Comparison of ENCODE assay signal across 1 cellular context in the genomic region with DNA sequence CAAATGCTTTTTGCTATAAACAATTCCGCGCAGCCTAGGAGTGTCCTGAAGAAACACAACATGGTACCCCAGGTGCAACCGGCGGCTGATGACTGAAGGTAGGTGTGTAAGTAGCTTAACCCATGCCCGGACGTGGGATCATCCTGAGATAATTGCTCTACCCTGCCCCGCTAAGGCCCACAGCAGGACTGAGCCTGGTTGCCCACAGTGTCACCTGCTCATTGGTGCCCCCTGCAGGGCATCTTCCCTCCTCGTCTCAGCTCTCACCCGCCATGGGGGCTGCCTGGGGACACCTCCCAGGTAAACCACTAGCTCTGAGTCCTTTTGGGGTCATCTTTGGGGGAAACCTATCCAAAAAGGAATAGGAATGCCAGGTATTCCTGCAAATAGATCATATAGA.
TF ChIP-seq lines count a peak whose summit lies in the region.

No MANE protein-coding gene starts in this region.

TF ChIP-seq in HepG2, 621 proteins besides CTCF, POLR2A, EP300 and RAD21 (continued from another document):
- TF ChIP-seq, protein P1, sequence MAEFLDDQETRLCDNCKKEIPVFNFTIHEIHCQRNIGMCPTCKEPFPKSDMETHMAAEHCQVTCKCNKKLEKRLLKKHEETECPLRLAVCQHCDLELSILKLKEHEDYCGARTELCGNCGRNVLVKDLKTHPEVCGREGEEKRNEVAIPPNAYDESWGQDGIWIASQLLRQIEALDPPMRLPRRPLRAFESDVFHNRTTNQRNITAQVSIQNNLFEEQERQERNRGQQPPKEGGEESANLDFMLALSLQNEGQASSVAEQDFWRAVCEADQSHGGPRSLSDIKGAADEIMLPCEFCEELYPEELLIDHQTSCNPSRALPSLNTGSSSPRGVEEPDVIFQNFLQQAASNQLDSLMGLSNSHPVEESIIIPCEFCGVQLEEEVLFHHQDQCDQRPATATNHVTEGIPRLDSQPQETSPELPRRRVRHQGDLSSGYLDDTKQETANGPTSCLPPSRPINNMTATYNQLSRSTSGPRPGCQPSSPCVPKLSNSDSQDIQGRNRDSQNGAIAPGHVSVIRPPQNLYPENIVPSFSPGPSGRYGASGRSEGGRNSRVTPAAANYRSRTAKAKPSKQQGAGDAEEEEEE (CRISPR knock-in tag; IDR thresholded peaks at IDR 0.05; ENCODE audit: borderline replicate concordance), result no peak
- TF ChIP-seq WIZ (CRISPR knock-in tag; IDR thresholded peaks at IDR 0.05) (no peak), KMT2B (CRISPR knock-in tag; IDR thresholded peaks at IDR 0.05) (no peak), STAG1 (CRISPR knock-in tag; IDR thresholded peaks at IDR 0.05) (peak; percentile 80), MED8 (CRISPR knock-in tag; IDR thresholded peaks at IDR 0.05; ENCODE audit: insufficient replicate concordance) (no peak), JDP2 (CRISPR knock-in tag; IDR thresholded peaks at IDR 0.05; ENCODE audit: borderline replicate concordance) (no peak), SRSF9 (IDR thresholded peaks at IDR 0.05; ENCODE audit: borderline replicate concordance, insufficient read depth, low read depth, low read length, poor library complexity, severe bottlenecking) (no peak), RFX3 (CRISPR knock-in tag; IDR thresholded peaks at IDR 0.05) (no peak), PAWR (CRISPR knock-in tag; IDR thresholded peaks at IDR 0.05; ENCODE audit: borderline replicate concordance) (no peak), ZNF891 (CRISPR knock-in tag; IDR thresholded peaks at IDR 0.05) (no peak), SMAD3 (CRISPR knock-in tag; IDR thresholded peaks at IDR 0.05) (0 out of 2 replicates have a peak, but pooled peaks have one; percentile 38), FOXA1 (IDR thresholded peaks at IDR 0.05) (no peak), FOXA1 (CRISPR knock-in tag; IDR thresholded peaks at IDR 0.05) (no peak), FOXK1 (CRISPR knock-in tag; IDR thresholded peaks at IDR 0.05; ENCODE audit: borderline replicate concordance, low read depth) (no peak), SNRNP70 (IDR thresholded peaks at IDR 0.05; ENCODE audit: low read depth, low read length) (no peak), SP5 (CRISPR knock-in tag; IDR thresholded peaks at IDR 0.05; ENCODE audit: borderline replicate concordance, low read depth) (no peak), SIN3B (IDR thresholded peaks at IDR 0.05; ENCODE audit: low read length) (no peak), ZNF790 (CRISPR knock-in tag; IDR thresholded peaks at IDR 0.05; ENCODE audit: borderline replicate concordance) (no peak), RXRA (CRISPR knock-in tag; IDR thresholded peaks at IDR 0.05) (0 out of 2 replicates have a peak, but pooled peaks have one; percentile 21)
- TF ChIP-seq, protein P2, sequence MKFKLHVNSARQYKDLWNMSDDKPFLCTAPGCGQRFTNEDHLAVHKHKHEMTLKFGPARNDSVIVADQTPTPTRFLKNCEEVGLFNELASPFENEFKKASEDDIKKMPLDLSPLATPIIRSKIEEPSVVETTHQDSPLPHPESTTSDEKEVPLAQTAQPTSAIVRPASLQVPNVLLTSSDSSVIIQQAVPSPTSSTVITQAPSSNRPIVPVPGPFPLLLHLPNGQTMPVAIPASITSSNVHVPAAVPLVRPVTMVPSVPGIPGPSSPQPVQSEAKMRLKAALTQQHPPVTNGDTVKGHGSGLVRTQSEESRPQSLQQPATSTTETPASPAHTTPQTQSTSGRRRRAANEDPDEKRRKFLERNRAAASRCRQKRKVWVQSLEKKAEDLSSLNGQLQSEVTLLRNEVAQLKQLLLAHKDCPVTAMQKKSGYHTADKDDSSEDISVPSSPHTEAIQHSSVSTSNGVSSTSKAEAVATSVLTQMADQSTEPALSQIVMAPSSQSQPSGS (CRISPR knock-in tag; IDR thresholded peaks at IDR 0.05), result no peak
- TF ChIP-seq, protein P3, sequence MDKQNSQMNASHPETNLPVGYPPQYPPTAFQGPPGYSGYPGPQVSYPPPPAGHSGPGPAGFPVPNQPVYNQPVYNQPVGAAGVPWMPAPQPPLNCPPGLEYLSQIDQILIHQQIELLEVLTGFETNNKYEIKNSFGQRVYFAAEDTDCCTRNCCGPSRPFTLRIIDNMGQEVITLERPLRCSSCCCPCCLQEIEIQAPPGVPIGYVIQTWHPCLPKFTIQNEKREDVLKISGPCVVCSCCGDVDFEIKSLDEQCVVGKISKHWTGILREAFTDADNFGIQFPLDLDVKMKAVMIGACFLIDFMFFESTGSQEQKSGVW (CRISPR knock-in tag; IDR thresholded peaks at IDR 0.05; ENCODE audit: borderline replicate concordance), result no peak
- TF ChIP-seq, protein P4, sequence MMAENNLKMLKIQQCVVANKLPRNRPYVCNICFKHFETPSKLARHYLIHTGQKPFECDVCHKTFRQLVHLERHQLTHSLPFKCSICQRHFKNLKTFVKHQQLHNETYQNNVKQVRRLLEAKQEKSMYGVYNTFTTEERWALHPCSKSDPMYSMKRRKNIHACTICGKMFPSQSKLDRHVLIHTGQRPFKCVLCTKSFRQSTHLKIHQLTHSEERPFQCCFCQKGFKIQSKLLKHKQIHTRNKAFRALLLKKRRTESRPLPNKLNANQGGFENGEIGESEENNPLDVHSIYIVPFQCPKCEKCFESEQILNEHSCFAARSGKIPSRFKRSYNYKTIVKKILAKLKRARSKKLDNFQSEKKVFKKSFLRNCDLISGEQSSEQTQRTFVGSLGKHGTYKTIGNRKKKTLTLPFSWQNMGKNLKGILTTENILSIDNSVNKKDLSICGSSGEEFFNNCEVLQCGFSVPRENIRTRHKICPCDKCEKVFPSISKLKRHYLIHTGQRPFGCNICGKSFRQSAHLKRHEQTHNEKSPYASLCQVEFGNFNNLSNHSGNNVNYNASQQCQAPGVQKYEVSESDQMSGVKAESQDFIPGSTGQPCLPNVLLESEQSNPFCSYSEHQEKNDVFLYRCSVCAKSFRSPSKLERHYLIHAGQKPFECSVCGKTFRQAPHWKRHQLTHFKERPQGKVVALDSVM (CRISPR knock-in tag; IDR thresholded peaks at IDR 0.05), result no peak
- TF ChIP-seq, protein P5, sequence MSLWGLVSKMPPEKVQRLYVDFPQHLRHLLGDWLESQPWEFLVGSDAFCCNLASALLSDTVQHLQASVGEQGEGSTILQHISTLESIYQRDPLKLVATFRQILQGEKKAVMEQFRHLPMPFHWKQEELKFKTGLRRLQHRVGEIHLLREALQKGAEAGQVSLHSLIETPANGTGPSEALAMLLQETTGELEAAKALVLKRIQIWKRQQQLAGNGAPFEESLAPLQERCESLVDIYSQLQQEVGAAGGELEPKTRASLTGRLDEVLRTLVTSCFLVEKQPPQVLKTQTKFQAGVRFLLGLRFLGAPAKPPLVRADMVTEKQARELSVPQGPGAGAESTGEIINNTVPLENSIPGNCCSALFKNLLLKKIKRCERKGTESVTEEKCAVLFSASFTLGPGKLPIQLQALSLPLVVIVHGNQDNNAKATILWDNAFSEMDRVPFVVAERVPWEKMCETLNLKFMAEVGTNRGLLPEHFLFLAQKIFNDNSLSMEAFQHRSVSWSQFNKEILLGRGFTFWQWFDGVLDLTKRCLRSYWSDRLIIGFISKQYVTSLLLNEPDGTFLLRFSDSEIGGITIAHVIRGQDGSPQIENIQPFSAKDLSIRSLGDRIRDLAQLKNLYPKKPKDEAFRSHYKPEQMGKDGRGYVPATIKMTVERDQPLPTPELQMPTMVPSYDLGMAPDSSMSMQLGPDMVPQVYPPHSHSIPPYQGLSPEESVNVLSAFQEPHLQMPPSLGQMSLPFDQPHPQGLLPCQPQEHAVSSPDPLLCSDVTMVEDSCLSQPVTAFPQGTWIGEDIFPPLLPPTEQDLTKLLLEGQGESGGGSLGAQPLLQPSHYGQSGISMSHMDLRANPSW (CRISPR knock-in tag; IDR thresholded peaks at IDR 0.05; ENCODE audit: borderline replicate concordance), result no peak
- TF ChIP-seq, protein P6, sequence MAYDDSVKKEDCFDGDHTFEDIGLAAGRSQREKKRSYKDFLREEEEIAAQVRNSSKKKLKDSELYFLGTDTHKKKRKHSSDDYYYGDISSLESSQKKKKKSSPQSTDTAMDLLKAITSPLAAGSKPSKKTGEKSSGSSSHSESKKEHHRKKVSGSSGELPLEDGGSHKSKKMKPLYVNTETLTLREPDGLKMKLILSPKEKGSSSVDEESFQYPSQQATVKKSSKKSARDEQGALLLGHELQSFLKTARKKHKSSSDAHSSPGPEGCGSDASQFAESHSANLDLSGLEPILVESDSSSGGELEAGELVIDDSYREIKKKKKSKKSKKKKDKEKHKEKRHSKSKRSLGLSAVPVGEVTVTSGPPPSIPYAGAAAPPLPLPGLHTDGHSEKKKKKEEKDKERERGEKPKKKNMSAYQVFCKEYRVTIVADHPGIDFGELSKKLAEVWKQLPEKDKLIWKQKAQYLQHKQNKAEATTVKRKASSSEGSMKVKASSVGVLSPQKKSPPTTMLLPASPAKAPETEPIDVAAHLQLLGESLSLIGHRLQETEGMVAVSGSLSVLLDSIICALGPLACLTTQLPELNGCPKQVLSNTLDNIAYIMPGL (CRISPR knock-in tag; IDR thresholded peaks at IDR 0.05; ENCODE audit: borderline replicate concordance in 1 of 2, low read depth in 1 of 2), result 0 out of 4 replicates have a peak, but pooled peaks of 1 of the 2 experiments have one; percentile 45
- TF ChIP-seq, protein P7, sequence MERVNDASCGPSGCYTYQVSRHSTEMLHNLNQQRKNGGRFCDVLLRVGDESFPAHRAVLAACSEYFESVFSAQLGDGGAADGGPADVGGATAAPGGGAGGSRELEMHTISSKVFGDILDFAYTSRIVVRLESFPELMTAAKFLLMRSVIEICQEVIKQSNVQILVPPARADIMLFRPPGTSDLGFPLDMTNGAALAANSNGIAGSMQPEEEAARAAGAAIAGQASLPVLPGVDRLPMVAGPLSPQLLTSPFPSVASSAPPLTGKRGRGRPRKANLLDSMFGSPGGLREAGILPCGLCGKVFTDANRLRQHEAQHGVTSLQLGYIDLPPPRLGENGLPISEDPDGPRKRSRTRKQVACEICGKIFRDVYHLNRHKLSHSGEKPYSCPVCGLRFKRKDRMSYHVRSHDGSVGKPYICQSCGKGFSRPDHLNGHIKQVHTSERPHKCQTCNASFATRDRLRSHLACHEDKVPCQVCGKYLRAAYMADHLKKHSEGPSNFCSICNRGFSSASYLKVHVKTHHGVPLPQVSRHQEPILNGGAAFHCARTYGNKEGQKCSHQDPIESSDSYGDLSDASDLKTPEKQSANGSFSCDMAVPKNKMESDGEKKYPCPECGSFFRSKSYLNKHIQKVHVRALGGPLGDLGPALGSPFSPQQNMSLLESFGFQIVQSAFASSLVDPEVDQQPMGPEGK (CRISPR knock-in tag; IDR thresholded peaks at IDR 0.05), result peak; percentile 89
- TF ChIP-seq, protein P8, sequence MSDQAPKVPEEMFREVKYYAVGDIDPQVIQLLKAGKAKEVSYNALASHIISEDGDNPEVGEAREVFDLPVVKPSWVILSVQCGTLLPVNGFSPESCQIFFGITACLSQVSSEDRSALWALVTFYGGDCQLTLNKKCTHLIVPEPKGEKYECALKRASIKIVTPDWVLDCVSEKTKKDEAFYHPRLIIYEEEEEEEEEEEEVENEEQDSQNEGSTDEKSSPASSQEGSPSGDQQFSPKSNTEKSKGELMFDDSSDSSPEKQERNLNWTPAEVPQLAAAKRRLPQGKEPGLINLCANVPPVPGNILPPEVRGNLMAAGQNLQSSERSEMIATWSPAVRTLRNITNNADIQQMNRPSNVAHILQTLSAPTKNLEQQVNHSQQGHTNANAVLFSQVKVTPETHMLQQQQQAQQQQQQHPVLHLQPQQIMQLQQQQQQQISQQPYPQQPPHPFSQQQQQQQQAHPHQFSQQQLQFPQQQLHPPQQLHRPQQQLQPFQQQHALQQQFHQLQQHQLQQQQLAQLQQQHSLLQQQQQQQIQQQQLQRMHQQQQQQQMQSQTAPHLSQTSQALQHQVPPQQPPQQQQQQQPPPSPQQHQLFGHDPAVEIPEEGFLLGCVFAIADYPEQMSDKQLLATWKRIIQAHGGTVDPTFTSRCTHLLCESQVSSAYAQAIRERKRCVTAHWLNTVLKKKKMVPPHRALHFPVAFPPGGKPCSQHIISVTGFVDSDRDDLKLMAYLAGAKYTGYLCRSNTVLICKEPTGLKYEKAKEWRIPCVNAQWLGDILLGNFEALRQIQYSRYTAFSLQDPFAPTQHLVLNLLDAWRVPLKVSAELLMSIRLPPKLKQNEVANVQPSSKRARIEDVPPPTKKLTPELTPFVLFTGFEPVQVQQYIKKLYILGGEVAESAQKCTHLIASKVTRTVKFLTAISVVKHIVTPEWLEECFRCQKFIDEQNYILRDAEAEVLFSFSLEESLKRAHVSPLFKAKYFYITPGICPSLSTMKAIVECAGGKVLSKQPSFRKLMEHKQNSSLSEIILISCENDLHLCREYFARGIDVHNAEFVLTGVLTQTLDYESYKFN (CRISPR knock-in tag; conservative IDR thresholded peaks at IDR 0.05), result no peak
- TF ChIP-seq, protein P9, sequence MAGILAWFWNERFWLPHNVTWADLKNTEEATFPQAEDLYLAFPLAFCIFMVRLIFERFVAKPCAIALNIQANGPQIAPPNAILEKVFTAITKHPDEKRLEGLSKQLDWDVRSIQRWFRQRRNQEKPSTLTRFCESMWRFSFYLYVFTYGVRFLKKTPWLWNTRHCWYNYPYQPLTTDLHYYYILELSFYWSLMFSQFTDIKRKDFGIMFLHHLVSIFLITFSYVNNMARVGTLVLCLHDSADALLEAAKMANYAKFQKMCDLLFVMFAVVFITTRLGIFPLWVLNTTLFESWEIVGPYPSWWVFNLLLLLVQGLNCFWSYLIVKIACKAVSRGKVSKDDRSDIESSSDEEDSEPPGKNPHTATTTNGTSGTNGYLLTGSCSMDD (CRISPR knock-in tag; IDR thresholded peaks at IDR 0.05), result no peak
- TF ChIP-seq, protein P10, sequence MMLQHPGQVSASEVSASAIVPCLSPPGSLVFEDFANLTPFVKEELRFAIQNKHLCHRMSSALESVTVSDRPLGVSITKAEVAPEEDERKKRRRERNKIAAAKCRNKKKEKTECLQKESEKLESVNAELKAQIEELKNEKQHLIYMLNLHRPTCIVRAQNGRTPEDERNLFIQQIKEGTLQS (CRISPR knock-in tag; IDR thresholded peaks at IDR 0.05), result no peak
